8 cellular contexts compared by ENCODE assay signal in genomic region chr1:151457911-151458882, GRCh38. TPM values are rescaled to one million over a fixed set of nuclear protein-coding genes. Genes with fewer than 3 reads are reported as not detected.
DNase-seq lines count a peak whose midpoint lies in the region; ATAC-seq and TF ChIP-seq lines count a peak whose summit lies in the region.

No MANE protein-coding gene starts in this region.

- peak overlapping the region; percentile 70 to 78 (median 75) for H3K4me3 ChIP-seq in BLaER1 treated with 17β-estradiol and CSF1 and Interleukin-3, amounts not matched to agents 10 nM and 100 nM
- H3K4me3 ChIP-seq in fibroblast of the aortic adventitia (ENCODE audit: low read depth, low read length): peak overlapping the region; percentile 84

- no peaks in the 10 kb centered on the region for H3K27me3 ChIP-seq in BLaER1 treated with 17β-estradiol and CSF1 and Interleukin-3, amounts not matched to agents 10 nM and 100 nM

- H3K9me3 ChIP-seq in BLaER1 treated with 17β-estradiol and CSF1 and Interleukin-3, amounts not matched to agents 10 nM and 100 nM (replicated peaks in 1 of 11): no peaks in the 10 kb centered on the region

- H3K27ac Mint-ChIP-seq in natural killer cell treated with Interleukin-12 subunit alpha and Interleukin-12 subunit beta and Interleukin-15 and Interleukin-18, amount 100 ng/mL, for 72 hours: peak overlapping the region; percentile 86 to 91

- peak overlapping the region; percentile 84 to 89 (median 87) for H3K9ac ChIP-seq in BLaER1 treated with 17β-estradiol and CSF1 and Interleukin-3, amounts not matched to agents 10 nM and 100 nM

- peak overlapping the region; percentile 84 to 96 (median 90) for H3K4me2 ChIP-seq in BLaER1 treated with 17β-estradiol and CSF1 and Interleukin-3, amounts not matched to agents 10 nM and 100 nM

- TF ChIP-seq CTCF in fibroblast of the aortic adventitia (IDR thresholded peaks at IDR 0.05; ENCODE audit: insufficient read depth, low read length): no peak

- ATAC-seq in GM21381 (IDR thresholded peaks at IDR 0.05; ENCODE audit: unreplicated experiment): peak; percentile 27
- ATAC-seq in natural killer cell treated with Interleukin-12 subunit alpha and Interleukin-12 subunit beta and Interleukin-15 and Interleukin-18, amount 100 ng/mL, for 72 hours: peak; percentile 76 to 79

- DNase-seq in LHCN-M2 (ENCODE audit: low read depth) (peak; percentile 89), RPMI8226 (peak; percentile 79), fibroblast of the aortic adventitia (ENCODE audit: low read depth) (peak; percentile 92), stromal cell of bone marrow (ENCODE audit: low read depth) (peak; percentile 75)
- peak; percentile 89 for DNase-seq in activated effector memory CD4-positive, alpha-beta T cell treated with anti-CD3 and anti-CD28 coated beads, Interleukin-2, amount 50 U/mL, for 16 hours
- peak; percentile 73 for DNase-seq in natural killer cell treated with Interleukin-12 subunit alpha and Interleukin-12 subunit beta and Interleukin-15 and Interleukin-18, amount 100 ng/mL, for 72 hours (ENCODE audit: low spot score)

- H3K4me1 Mint-ChIP-seq in natural killer cell treated with Interleukin-12 subunit alpha and Interleukin-12 subunit beta and Interleukin-15 and Interleukin-18, amount 100 ng/mL, for 72 hours (ENCODE audit: low read depth in 2 of 2): peaks cover 12 to 19% of the 10 kb centered on the region in 2 donors

- H4K20me1 ChIP-seq in BLaER1 treated with 17β-estradiol and CSF1 and Interleukin-3, amounts not matched to agents 10 nM and 100 nM: peaks cover 28 to 51% (median 44%) of the 10 kb centered on the region in 11 experiments; a peak in 21 of 22 replicates

- H3K4me3 Mint-ChIP-seq in natural killer cell treated with Interleukin-12 subunit alpha and Interleukin-12 subunit beta and Interleukin-15 and Interleukin-18, amount 100 ng/mL, for 72 hours: peak overlapping the region; percentile 92

- H3K36me3 Mint-ChIP-seq in natural killer cell treated with Interleukin-12 subunit alpha and Interleukin-12 subunit beta and Interleukin-15 and Interleukin-18, amount 100 ng/mL, for 72 hours: peaks cover 6% of the 10 kb centered on the region

- peaks cover 9 to 13% of the 10 kb centered on the region in 2 donors for H3K27me3 Mint-ChIP-seq in natural killer cell treated with Interleukin-12 subunit alpha and Interleukin-12 subunit beta and Interleukin-15 and Interleukin-18, amount 100 ng/mL, for 72 hours

- H3K27ac ChIP-seq in BLaER1 treated with 17β-estradiol and CSF1 and Interleukin-3, amounts not matched to agents 10 nM and 100 nM: peak overlapping the region; percentile 81 to 93 (median 87)

- peaks cover 6 to 18% (median 15%) of the 10 kb centered on the region in 11 experiments; a peak in 19 of 22 replicates for H3K36me3 ChIP-seq in BLaER1 treated with 17β-estradiol and CSF1 and Interleukin-3, amounts not matched to agents 10 nM and 100 nM

- no peaks in the 10 kb centered on the region for H3K9me3 Mint-ChIP-seq in natural killer cell treated with Interleukin-12 subunit alpha and Interleukin-12 subunit beta and Interleukin-15 and Interleukin-18, amount 100 ng/mL, for 72 hours

- H3K4me1 ChIP-seq in BLaER1 treated with 17β-estradiol and CSF1 and Interleukin-3, amounts not matched to agents 10 nM and 100 nM: peaks cover 31 to 42% (median 39%) of the 10 kb centered on the region in 10 experiments

RNA-seq across cellular contexts. Expression of gene POGZ, which starts 1.1 kb away (rescaled TPM):
- total RNA-seq in LHCN-M2 (2014; rRNA removed) (16.4 and 24.6 TPM in 2 replicates), fibroblast of the aortic adventitia (ENCODE audit: low replicate concordance) (22.6 and 41.0 TPM in 2 replicates)
- 17.4 TPM for polyA plus RNA-seq in LHCN-M2 (2012)
- 100 to 1,000 TPM in 1 of 2 donors, 10 to 100 TPM in 1; 74.9 to 127 TPM for total RNA-seq in natural killer cell treated with Interleukin-12 subunit alpha and Interleukin-12 subunit beta and Interleukin-15 and Interleukin-18, amount 100 ng/mL, for 72 hours

RNA-seq across cellular contexts. Expression of gene CGN, which starts 53.0 kb away (rescaled TPM):
- total RNA-seq in LHCN-M2 (2014; rRNA removed) (0.06 and 0.34 TPM in 2 replicates), fibroblast of the aortic adventitia (ENCODE audit: low replicate concordance) (0.09 and 1.1 TPM in 2 replicates)
- 0.16 TPM for polyA plus RNA-seq in LHCN-M2 (2012)
- total RNA-seq in natural killer cell treated with Interleukin-12 subunit alpha and Interleukin-12 subunit beta and Interleukin-15 and Interleukin-18, amount 100 ng/mL, for 72 hours: 1 to 10 TPM in 1 of 2 donors, under 1 TPM in 1; 0.31 to 1.8 TPM

RNA-seq across cellular contexts. Expression of gene PSMB4, which starts 58.8 kb away (rescaled TPM):
- 238 and 258 TPM in 2 replicates for total RNA-seq in LHCN-M2 (2014; rRNA removed)
- polyA plus RNA-seq in LHCN-M2 (2012): 418 TPM
- 281 and 892 TPM in 2 replicates for total RNA-seq in fibroblast of the aortic adventitia (ENCODE audit: low replicate concordance)
- 100 to 1,000 TPM; 375 to 427 TPM for total RNA-seq in natural killer cell treated with Interleukin-12 subunit alpha and Interleukin-12 subunit beta and Interleukin-15 and Interleukin-18, amount 100 ng/mL, for 72 hours

Comparison
In these comparisons a context has a peak if more than half of its experiments do, and no peak if none do; other contexts are left out.
1. Peak in every context shown above with its lines: DNase-seq, ATAC-seq, H3K4me3 ChIP-seq and H3K27ac ChIP-seq.